ENCODE assay signal across 14 cellular contexts in genomic region chr9:94160594-94161501, GRCh38.
A peak's percentile ranks its signal among the peaks of the same experiment; 100 is the strongest.
DNase-seq lines count a peak whose midpoint lies in the region; ATAC-seq, FAIRE-seq and TF ChIP-seq lines count a peak whose summit lies in the region.
"Had no signal": no experiment of that assay in that cellular context is flagged by ENCODE, and none has a peak within 500 bp of the region (broad histone marks: within the 10 kb centered on the region; RNA-seq: fewer than 3 reads in every experiment).

No MANE protein-coding gene starts in this region.

- H3K4me1 ChIP-seq in DOHH2 (ENCODE audit: control insufficient read depth, low read length) (peaks cover 29% of the 10 kb centered on the region), K562 (replicated peaks in 1 of 2; ENCODE audit: control insufficient read depth in 2 of 2, insufficient read depth in 2 of 2, low read length in 2 of 2) (peaks cover 18 to 46% of the 10 kb centered on the region in 2 experiments), esophagus squamous epithelium (peaks cover 13 to 31% (median 14%) of the 10 kb centered on the region in 3 donors)

- TF ChIP-seq CTCF in DOHH2 (IDR thresholded peaks at IDR 0.05; ENCODE audit: low read depth, low read length, poor library complexity, severe bottlenecking): peak; percentile 38
- TF ChIP-seq CTCF in HFFc6 (IDR thresholded peaks at IDR 0.05): peak; percentile 54
- TF ChIP-seq CTCF in K562 (IDR thresholded peaks at IDR 0.05 in 2 of 3, conservative IDR thresholded peaks at IDR 0.05 in 1 of 3; ENCODE audit: insufficient read depth in 2 of 3, low read depth in 1 of 3, low read length in 3 of 3): peak; percentile 43 to 60 (median 48); a peak in 5 of 6 replicates
- no peak for TF ChIP-seq CTCF in esophagus squamous epithelium (IDR thresholded peaks at IDR 0.05)

- peaks cover 5% of the 10 kb centered on the region for H3K27me3 Mint-ChIP-seq in HFFc6 (ENCODE audit: insufficient read depth)

- H2AFZ ChIP-seq in K562 (ENCODE audit: low read depth, low read length): peak overlapping the region; percentile 67

- peak; percentile 19 to 46; a peak in 2 of 4 replicates for TF ChIP-seq RAD21 in K562 (CRISPR knock-in tag; conservative IDR thresholded peaks at IDR 0.05 in 1 of 2, IDR thresholded peaks at IDR 0.05 in 1 of 2)

- TF ChIP-seq POLR2A in K562 (conservative IDR thresholded peaks at IDR 0.05) (no peak), esophagus squamous epithelium (IDR thresholded peaks at IDR 0.05) (no peak)

- peaks cover 15% of the 10 kb centered on the region for H3F3A ChIP-seq in DOHH2 (ENCODE audit: control insufficient read depth, insufficient read depth)

- H3K4me3 Mint-ChIP-seq in HFFc6: no peak overlapping the region

- FAIRE-seq in K562 (lab: Jason Lieb, UNC): no peak
- FAIRE-seq: bronchial epithelial cell, pancreas had no signal

- WGBS in K562 (ENCODE audit: insufficient coverage, low coverage, missing lambda C conversion rate): 55% methylated on average over 11 of the region's 11 CpGs
- WGBS in esophagus squamous epithelium, 2 donors: 86 to 90% methylated on average over 11 of the region's 11 CpGs

- no peak for DNase-seq in HFFc6
- DNase-seq in K562 (ENCODE audit: extremely low read depth in 1 of 4, low spot score in 3 of 4): peak in 1 of 4 experiments; percentile 73
- DNase-seq in left kidney (ENCODE audit: low read depth, low spot score): peak; percentile 64
- no peak for DNase-seq in foreskin melanocyte
- DNase-seq in NCI-H1694 (lab: John Stamatoyannopoulos, UW): no peak
- no peak for DNase-seq in esophagus squamous epithelium (lab: John Stamatoyannopoulos, UW)
- DNase-seq: activated naive CD4-positive, alpha-beta T cell treated with Interleukin-2 at 50 U/mL for 16 hours; glutamatergic neuron; kidney glomerular epithelial cell; pancreas; stimulated activated CD4-positive, alpha-beta T cell treated with anti-CD3 and anti-CD28 coated beads, Interleukin-15, amount 100 ng/mL, for 24 hours had no signal

- intact Hi-C loops in K562 (cut with micrococcal nuclease) (no loop called here), esophagus squamous epithelium (cut with DNase I) (no loop called here)

- H3K36me3 ChIP-seq in DOHH2 (ENCODE audit: control insufficient read depth, low read length) (no peaks in the 10 kb centered on the region), K562 (ENCODE audit: control insufficient read depth, insufficient read depth, low read length) (no peaks in the 10 kb centered on the region), esophagus squamous epithelium (no peaks in the 10 kb centered on the region)
- H3K36me3 ChIP-seq: pancreas had no signal

- peaks cover 21% of the 10 kb centered on the region for H3K4me1 Mint-ChIP-seq in HFFc6 (ENCODE audit: low read depth)

- H3K79me2 ChIP-seq in DOHH2 (ENCODE audit: control insufficient read depth, low read length) (no peaks in the 10 kb centered on the region), K562 (ENCODE audit: control insufficient read depth, insufficient read depth, low read length) (no peaks in the 10 kb centered on the region)

- ATAC-seq in K562: peak; percentile 25
- no peak for ATAC-seq in HG02642 (IDR thresholded peaks at IDR 0.05; ENCODE audit: poor library complexity, unreplicated experiment)
- ATAC-seq: pancreas had no signal

- no TSS peak for BruUV-seq in K562 (replicated peaks; lab: Mats Ljungman, UMichigan)

- no peaks in the 10 kb centered on the region for H3K9me3 Mint-ChIP-seq in HFFc6

- no peak overlapping the region for H3K27ac Mint-ChIP-seq in HFFc6

- H3K4me3 ChIP-seq in DOHH2 (ENCODE audit: low read length) (no peak overlapping the region), K562 (no peak overlapping the region), esophagus squamous epithelium (no peak overlapping the region)
- H3K4me3 ChIP-seq: pancreas had no signal

- H3K27ac ChIP-seq in DOHH2 (ENCODE audit: low read depth, low read length) (no peak overlapping the region), K562 (ENCODE audit: extremely low read depth, low read depth, low read length) (no peak overlapping the region), esophagus squamous epithelium (no peak overlapping the region)
- H3K27ac ChIP-seq: pancreas had no signal

- POLR2A ChIA-PET in K562 (lab: Yijun Ruan, JAX): interaction anchor here (0.6 to 1.5 kb wide), 2 partner anchors 10 to 20 kb away, joined by 4 read pairs; no protein-coding TSS in a partner anchor

- in situ Hi-C loops in K562 (cut with MboI): no loop called here

- CTCF ChIA-PET in K562 (lab: Yijun Ruan, JAX; ENCODE audit: low intra/inter-chr PET ratio): no interaction called here

- no peaks in the 10 kb centered on the region for H3K36me3 Mint-ChIP-seq in HFFc6 (ENCODE audit: low read depth)

- H3K9ac ChIP-seq in K562 (ENCODE audit: insufficient read depth in 1 of 2, low read depth in 2 of 2, low read length in 2 of 2): peak overlapping the region in 1 of 2 experiments; percentile 16; a peak in 1 of 4 replicates

- H3K4me2 ChIP-seq in DOHH2 (ENCODE audit: low read length) (no peak overlapping the region), K562 (ENCODE audit: insufficient read depth, low read length) (no peak overlapping the region)

- no peaks in the 10 kb centered on the region for H3K9me1 ChIP-seq in K562 (ENCODE audit: control insufficient read depth, insufficient read depth, low read length)

- H3K9me3 ChIP-seq in DOHH2 (ENCODE audit: control insufficient read depth, insufficient read depth, low read length) (no peaks in the 10 kb centered on the region), K562 (replicated peaks; ENCODE audit: control insufficient read depth, insufficient read depth, low read depth, low read length) (no peaks in the 10 kb centered on the region), esophagus squamous epithelium (no peaks in the 10 kb centered on the region)
- H3K9me3 ChIP-seq: pancreas had no signal

- H4K20me1 ChIP-seq in DOHH2 (ENCODE audit: control insufficient read depth, insufficient read depth, low read depth, low read length) (no peaks in the 10 kb centered on the region), K562 (replicated peaks; ENCODE audit: control insufficient read depth, insufficient read depth, low read length) (no peaks in the 10 kb centered on the region)

- no peaks in the 10 kb centered on the region for H3K9me2 ChIP-seq in DOHH2 (replicated peaks; ENCODE audit: control insufficient read depth, low read length)

- no peak for TF ChIP-seq EP300 in K562 (IDR thresholded peaks at IDR 0.05; ENCODE audit: low read length)

- H3K27me3 ChIP-seq in DOHH2 (ENCODE audit: control insufficient read depth, low read length) (no peaks in the 10 kb centered on the region), K562 (ENCODE audit: control insufficient read depth in 2 of 2, insufficient read depth in 2 of 2, low read length in 2 of 2) (no peaks in the 10 kb centered on the region), esophagus squamous epithelium (no peaks in the 10 kb centered on the region)
- H3K27me3 ChIP-seq: pancreas had no signal

TF ChIP-seq in K562, 482 proteins besides CTCF, POLR2A, EP300 and RAD21 (continues in another document):
- TF ChIP-seq ZHX1 (conservative IDR thresholded peaks at IDR 0.05; ENCODE audit: low read length) (no peak), CXXC5 (CRISPR knock-in tag; IDR thresholded peaks at IDR 0.05) (0 out of 2 replicates have a peak, but pooled peaks have one; percentile 18), ETV1 (tag; conservative IDR thresholded peaks at IDR 0.05; ENCODE audit: low read depth) (0 out of 2 replicates have a peak, but pooled peaks have one; percentile 13), TSC22D4 (tag; IDR thresholded peaks at IDR 0.05) (no peak), RFX1 (IDR thresholded peaks at IDR 0.05) (peak; percentile 62), KLF16 (IDR thresholded peaks at IDR 0.05) (no peak), SMAD4 (CRISPR knock-in tag; conservative IDR thresholded peaks at IDR 0.05) (peak; percentile 58; the same call in 1 of the 2 replicates), RFX7 (CRISPR knock-in tag; IDR thresholded peaks at IDR 0.05) (no peak), PKNOX1 (IDR thresholded peaks at IDR 0.05) (no peak; the same call in 1 of the 2 replicates), EP400 (IDR thresholded peaks at IDR 0.05) (peak; percentile 11; the same call in 1 of the 2 replicates), ESRRB (CRISPR knock-in tag; IDR thresholded peaks at IDR 0.05; ENCODE audit: borderline replicate concordance) (no peak), BMI1 (IDR thresholded peaks at IDR 0.05; ENCODE audit: low read length) (no peak), HNRNPLL (IDR thresholded peaks at IDR 0.05; ENCODE audit: low read depth, low read length, poor library complexity, severe bottlenecking) (no peak), ARHGAP35 (IDR thresholded peaks at IDR 0.05; ENCODE audit: partially characterized antibody) (no peak), PTBP1 (IDR thresholded peaks at IDR 0.05; ENCODE audit: low read depth, low read length) (no peak), GTF2A2 (tag; IDR thresholded peaks at IDR 0.05) (no peak)

Comparison
In these comparisons a context has a peak if more than half of its experiments do, and no peak if none do; other contexts are left out.
1. CTCF ChIP-seq: peak in DOHH2 (single experiment), HFFc6 (single experiment) and K562 (3 of 3); none in esophagus squamous epithelium (0 of 6).